In genomic region chr14:97022741-97023140, GRCh38 we compare ENCODE assay signal across 23 cellular contexts.
"Had no signal": no experiment of that assay in that cellular context is flagged by ENCODE, and none has a peak within 500 bp of the region (broad histone marks: within the 10 kb centered on the region; RNA-seq: fewer than 3 reads in every experiment).

No MANE protein-coding gene starts in this region.

- FAIRE-seq: HTR-8/SVneo, K562, RCC 7860 had no signal

- H3K27ac ChIP-seq: HL-60, KMS-11 had no signal

- H3K9me3 Mint-ChIP-seq: IgD-negative memory B cell had no signal

- H3K36me3 Mint-ChIP-seq: IgD-negative memory B cell had no signal

- H3K4me3 Mint-ChIP-seq: IgD-negative memory B cell had no signal

- H3K27ac Mint-ChIP-seq: IgD-negative memory B cell had no signal

- H3K4me3 ChIP-seq: K562 had no signal

- DNase-seq: Kasumi-1, MV-4-11, NCI-H1048, NCI-H1105, NCI-H1417, NCI-H1436 treated with DMSO at 0.1 percent for 48 hours, NCI-H1694, NCI-H187 treated with DMSO at 0.1 percent for 48 hours, NCI-H2029 treated with DMSO at 0.1 percent for 48 hours, NCI-H2171 treated with DMSO at 0.1 percent for 48 hours, NCI-H345, NCI-H446 treated with DMSO at 0.1 percent for 48 hours, NCI-H510A treated with DMSO at 0.1 percent for 48 hours, Right ventricle myocardium superior, RPMI8226, T-helper 1 cell had no signal

- ATAC-seq: K562, SK-N-SH treated with all-trans-retinoic acid at 6 μM for 48 hours had no signal

- H3K9ac ChIP-seq: KMS-11 had no signal

- H3K4me2 ChIP-seq: KMS-11 had no signal
